In genomic region chr9:751137-752051, GRCh38 we compare ENCODE assay signal across 9 cellular contexts.
DNase-seq lines count a peak whose midpoint lies in the region; ATAC-seq, FAIRE-seq and TF ChIP-seq lines count a peak whose summit lies in the region.
"Had no signal": no experiment of that assay in that cellular context is flagged by ENCODE, and none has a peak within 500 bp of the region (broad histone marks: within the 10 kb centered on the region; RNA-seq: fewer than 3 reads in every experiment).

No MANE protein-coding gene starts in this region.

- H3K36me3 ChIP-seq in brain microvascular endothelial cell (replicated peaks) = no peaks in the 10 kb centered on the region
- H3K36me3 ChIP-seq in neuronal stem cell (replicated peaks in 1 of 2; ENCODE audit: control insufficient read depth in 2 of 2, insufficient read depth in 2 of 2, low read length in 2 of 2) = no peaks in the 10 kb centered on the region
- H3K36me3 ChIP-seq in MM.1S (replicated peaks; ENCODE audit: insufficient read depth, low read length) = no peaks in the 10 kb centered on the region

- no peaks in the 10 kb centered on the region for H3F3A ChIP-seq in MM.1S (ENCODE audit: insufficient read depth, low read length)

- H3K9me2 ChIP-seq in MM.1S (replicated peaks; ENCODE audit: insufficient read depth, low read length) = no peaks in the 10 kb centered on the region

- H2BK15ac ChIP-seq in neuronal stem cell (ENCODE audit: low read length) = no peak overlapping the region

- H3K4ac ChIP-seq in neuronal stem cell (ENCODE audit: low read length) = no peak overlapping the region

- in situ Hi-C loops in brain microvascular endothelial cell (cut with HindIII; ENCODE audit: low pct_ligation_motif_present, low sequenced_read_pairs) = no loop called here

- no CpG with 5 or more reads among the region's 14 CpGs for WGBS in neuronal stem cell (ENCODE audit: extremely low coverage in 2 of 2, insufficient read length in 2 of 2, insufficient replicate concordance in 1 of 2), 2 donors

- H3K27me3 ChIP-seq in brain microvascular endothelial cell (replicated peaks) (no peaks in the 10 kb centered on the region), neuronal stem cell (ENCODE audit: control insufficient read depth in 3 of 3, insufficient read depth in 3 of 3, low read depth in 1 of 3, low read length in 3 of 3) (no peaks in the 10 kb centered on the region), MM.1S (replicated peaks; ENCODE audit: insufficient read depth, low read length) (no peaks in the 10 kb centered on the region)

- no peaks in the 10 kb centered on the region for H3K4me1 ChIP-seq in neuronal stem cell (ENCODE audit: control insufficient read depth in 2 of 2, insufficient read depth in 1 of 2, low read depth in 1 of 2, low read length in 2 of 2)
- peaks cover 30% of the 10 kb centered on the region for H3K4me1 ChIP-seq in MM.1S (ENCODE audit: low read length)

- no peaks in the 10 kb centered on the region for H3K27me3 Mint-ChIP-seq in osteocyte (ENCODE audit: unreplicated experiment)

- no peaks in the 10 kb centered on the region for H4K20me1 ChIP-seq in MM.1S (ENCODE audit: insufficient read depth, low read length)

- no peak overlapping the region for H2AK5ac ChIP-seq in neuronal stem cell (ENCODE audit: low read depth, low read length)

- no peaks in the 10 kb centered on the region for H3K79me1 ChIP-seq in neuronal stem cell (ENCODE audit: low read depth, low read length)

- no peak overlapping the region for H4K8ac ChIP-seq in neuronal stem cell (ENCODE audit: low read depth, low read length)

- H3K4me2 ChIP-seq in neuronal stem cell (ENCODE audit: insufficient read depth, low read length, poor library complexity, severe bottlenecking) (no peak overlapping the region), MM.1S (ENCODE audit: low read depth, low read length) (no peak overlapping the region)

- H4K91ac ChIP-seq in neuronal stem cell (ENCODE audit: low read depth, low read length, poor library complexity) = no peak overlapping the region

- H2BK120ac ChIP-seq in neuronal stem cell (ENCODE audit: low read depth, low read length) = no peak overlapping the region

- H2AFZ ChIP-seq in neuronal stem cell (ENCODE audit: low read length) (no peak overlapping the region), MM.1S (ENCODE audit: low read length) (no peak overlapping the region)

- H3K4me1 Mint-ChIP-seq in osteocyte (ENCODE audit: unreplicated experiment) = peaks cover 37% of the 10 kb centered on the region

- peak overlapping the region; percentile 94 for H3K27ac Mint-ChIP-seq in osteocyte (ENCODE audit: unreplicated experiment)
- H3K27ac Mint-ChIP-seq: nephron had no signal

- no peaks in the 10 kb centered on the region for H3K79me2 ChIP-seq in MM.1S (ENCODE audit: low read length)

- H3K4me3 Mint-ChIP-seq in osteocyte (ENCODE audit: unreplicated experiment) = peak overlapping the region; percentile 14
- H3K4me3 Mint-ChIP-seq: nephron had no signal

- no peak overlapping the region for H2BK12ac ChIP-seq in neuronal stem cell (ENCODE audit: low read length)

- H3K9ac ChIP-seq in neuronal stem cell (ENCODE audit: low read depth, low read length, poor library complexity) = no peak overlapping the region
- H3K9ac ChIP-seq in MM.1S (ENCODE audit: low read length) = no peak overlapping the region

- H3K4me3 ChIP-seq in brain microvascular endothelial cell (ENCODE audit: low read depth, low read length) (no peak overlapping the region), neuronal stem cell (ENCODE audit: low read length in 2 of 2) (no peak overlapping the region), MM.1S (ENCODE audit: low read length) (no peak overlapping the region)

- ATAC-seq in HG03097 (IDR thresholded peaks at IDR 0.05; ENCODE audit: low FRiP score, unreplicated experiment) = peak; percentile 59

- H3K27ac ChIP-seq in brain microvascular endothelial cell = peak overlapping the region; percentile 91
- H3K27ac ChIP-seq in neuronal stem cell (replicated peaks; ENCODE audit: low read length) = no peak overlapping the region
- H3K27ac ChIP-seq in MM.1S (ENCODE audit: low read length) = no peak overlapping the region

- no peak for TF ChIP-seq CTCF in brain microvascular endothelial cell (IDR thresholded peaks at IDR 0.05; ENCODE audit: low read depth, low read length, missing control alignments)
- TF ChIP-seq CTCF in osteocyte (IDR thresholded peaks at IDR 0.05) = no peak
- no peak for TF ChIP-seq CTCF in MM.1S (IDR thresholded peaks at IDR 0.05; ENCODE audit: low read length)

- no peak overlapping the region for H3K18ac ChIP-seq in neuronal stem cell (ENCODE audit: low read length)

- H3K9me3 Mint-ChIP-seq in osteocyte (ENCODE audit: unreplicated experiment) = no peaks in the 10 kb centered on the region
- H3K9me3 Mint-ChIP-seq: nephron had no signal

- no peak overlapping the region for H3K23ac ChIP-seq in neuronal stem cell (ENCODE audit: low read depth, low read length, poor library complexity)

- TF ChIP-seq POLR2A in GM12892 (IDR thresholded peaks at IDR 0.05; ENCODE audit: low read depth, low read length) = no peak

- no peak overlapping the region for H2BK5ac ChIP-seq in neuronal stem cell (ENCODE audit: low read length)

- no peak overlapping the region for H3K14ac ChIP-seq in neuronal stem cell (ENCODE audit: low read length)

- H3K36me3 Mint-ChIP-seq in osteocyte (ENCODE audit: unreplicated experiment) = no peaks in the 10 kb centered on the region

- FAIRE-seq in GM12892 (lab: Jason Lieb, UNC) = peak; percentile 82

- no peaks in the 10 kb centered on the region for H3K9me3 ChIP-seq in neuronal stem cell (replicated peaks in 1 of 2; ENCODE audit: control insufficient read depth in 2 of 2, insufficient read depth in 1 of 2, low read depth in 1 of 2, low read length in 2 of 2)
- H3K9me3 ChIP-seq in MM.1S (replicated peaks; ENCODE audit: insufficient read depth, low read length) = no peaks in the 10 kb centered on the region

- no peak for DNase-seq in GM12892 (ENCODE audit: insufficient read length)
- DNase-seq in brain microvascular endothelial cell = peak; percentile 69
- no peak for DNase-seq in osteocyte (ENCODE audit: extremely low spot score, unreplicated experiment)
- no peak for DNase-seq in NCI-H146 (lab: John Stamatoyannopoulos, UW)
- no peak for DNase-seq in neuronal stem cell (ENCODE audit: low spot score)
- no peak for DNase-seq in MM.1S
- DNase-seq in NOMO-1 treated with dmso at 0.1 percent for 144 hours (lab: John Stamatoyannopoulos, UW; ENCODE audit: unreplicated experiment) = no peak
